In genomic region chr9:114047717-114048116, GRCh38 we compare ENCODE assay signal across 11 cellular contexts. TPM values are rescaled to one million over a fixed set of nuclear protein-coding genes. Genes with fewer than 3 reads are reported as not detected.
DNase-seq lines count a peak whose midpoint lies in the region; ATAC-seq, FAIRE-seq and TF ChIP-seq lines count a peak whose summit lies in the region.
"Had no signal": no experiment of that assay in that cellular context is flagged by ENCODE, and none has a peak within 500 bp of the region (broad histone marks: within the 10 kb centered on the region; RNA-seq: fewer than 3 reads in every experiment).

No MANE protein-coding gene starts in this region.

- H3K27ac ChIP-seq in A673 (ENCODE audit: low read depth, low read length, poor library complexity, severe bottlenecking), result no peak overlapping the region
- H3K27ac ChIP-seq in H9 (ENCODE audit: insufficient read length, low read depth, low read length), result no peak overlapping the region
- H3K27ac ChIP-seq in keratinocyte (ENCODE audit: control insufficient read depth, insufficient read depth, low read length), result no peak overlapping the region

- POLR2A ChIA-PET in A673 (lab: Charles Lee; ENCODE audit: low non-redundant PET), result no interaction called here
- POLR2A ChIA-PET in WTC11 (lab: Charles Lee), result no interaction called here
- POLR2A ChIA-PET in HEK293T (lab: Yijun Ruan, JAX), result no interaction called here

- H3K4me3 Mint-ChIP-seq in H9, result no peak overlapping the region
- no peak overlapping the region for H3K4me3 Mint-ChIP-seq in WTC11
- H3K4me3 Mint-ChIP-seq: activated CD8-positive, alpha-beta T cell treated with anti-CD3 and anti-CD28 coated beads for 36 hours had no signal

- WGBS in H9 (ENCODE audit: extremely low coverage, insufficient read length, low lambda C conversion rate), result no CpG with 5 or more reads among the region's 3 CpGs

- BruUV-seq in A673 (replicated peaks; lab: Mats Ljungman, UMichigan), result no TSS peak

- H3K9ac ChIP-seq in H9 (ENCODE audit: extremely low read depth, insufficient read length, low read length), result no peak overlapping the region
- no peak overlapping the region for H3K9ac ChIP-seq in keratinocyte (ENCODE audit: control insufficient read depth, extremely low read depth, insufficient read depth, low read length)

- H3K4me2 ChIP-seq in H9 (ENCODE audit: insufficient read depth, insufficient read length, low read length), result no peak overlapping the region
- H3K4me2 ChIP-seq in keratinocyte (ENCODE audit: control insufficient read depth, extremely low read depth, insufficient read depth, low read depth, low read length), result no peak overlapping the region

- no peak for FAIRE-seq in keratinocyte (lab: Jason Lieb, UNC)
- FAIRE-seq: endometrium had no signal

- H3K79me2 ChIP-seq in H9 (ENCODE audit: insufficient read depth, low read length), result no peaks in the 10 kb centered on the region
- no peaks in the 10 kb centered on the region for H3K79me2 ChIP-seq in keratinocyte (ENCODE audit: control insufficient read depth, insufficient read depth, low read length)

- 0 out of 4 replicates have a peak, but pooled peaks cover 0 to 3% of the 10 kb centered on the region in 2 experiments for H3K4me1 Mint-ChIP-seq in H9
- no peaks in the 10 kb centered on the region for H3K4me1 Mint-ChIP-seq in WTC11

- no peaks in the 10 kb centered on the region for H3K79me1 ChIP-seq in H9 (ENCODE audit: insufficient read depth, low read depth, low read length, poor library complexity, severe bottlenecking)

- no peaks in the 10 kb centered on the region for H3K9me3 Mint-ChIP-seq in H9
- H3K9me3 Mint-ChIP-seq in WTC11, result no peaks in the 10 kb centered on the region
- H3K9me3 Mint-ChIP-seq: activated CD8-positive, alpha-beta T cell treated with anti-CD3 and anti-CD28 coated beads for 36 hours had no signal

- peak; percentile 34; the same call in 1 of the 2 replicates for TF ChIP-seq CTCF in A673 (conservative IDR thresholded peaks at IDR 0.05; ENCODE audit: low read depth, low read length)
- TF ChIP-seq CTCF in H9 (conservative IDR thresholded peaks at IDR 0.05), result peak; percentile 59
- TF ChIP-seq CTCF in WTC11 (IDR thresholded peaks at IDR 0.05), result no peak
- TF ChIP-seq CTCF in keratinocyte (optimal IDR thresholded peaks at IDR 0.05 in 1 of 3, IDR thresholded peaks at IDR 0.05 in 1 of 3, conservative IDR thresholded peaks at IDR 0.05 in 1 of 3; ENCODE audit: extremely low read depth in 1 of 3, insufficient read depth in 2 of 3, low read length in 3 of 3), result peak; percentile 15 to 56 (median 45)

- no peak overlapping the region for H2BK120ac ChIP-seq in H9 (ENCODE audit: low read depth, low read length, poor library complexity, severe bottlenecking)

- H3T11ph ChIP-seq in H9 (ENCODE audit: low read length), result no peak overlapping the region

- no peaks in the 10 kb centered on the region for H3K23me2 ChIP-seq in H9 (ENCODE audit: insufficient read length, low read depth, low read length, poor library complexity, severe bottlenecking)

- H3K9me3 ChIP-seq in A673 (ENCODE audit: low read depth, low read length, poor library complexity, severe bottlenecking) (no peaks in the 10 kb centered on the region), H9 (ENCODE audit: control insufficient read depth, low read depth, low read length) (no peaks in the 10 kb centered on the region), keratinocyte (ENCODE audit: control insufficient read depth, low read depth, low read length) (no peaks in the 10 kb centered on the region)

- no peak overlapping the region for H4K8ac ChIP-seq in H9 (replicated peaks; ENCODE audit: insufficient read length, low read depth, low read length)

- H4K91ac ChIP-seq in H9 (ENCODE audit: insufficient read length, low read depth, low read length), result no peak overlapping the region

- H2AK5ac ChIP-seq in H9 (ENCODE audit: insufficient read length, low read length), result no peak overlapping the region

- ATAC-seq in WTC11, result peak; percentile 95
- no peak for ATAC-seq in HG03378 (IDR thresholded peaks at IDR 0.05; ENCODE audit: unreplicated experiment)
- ATAC-seq: activated CD8-positive, alpha-beta T cell treated with anti-CD3 and anti-CD28 coated beads for 36 hours had no signal

- H3K23ac ChIP-seq in H9 (ENCODE audit: insufficient read length, low read depth, low read length), result no peak overlapping the region

- H2AFZ ChIP-seq in H9 (ENCODE audit: low read length) (no peak overlapping the region), keratinocyte (ENCODE audit: control insufficient read depth, low read length) (no peak overlapping the region)

- H3K27me3 ChIP-seq in A673 (replicated peaks; ENCODE audit: insufficient read depth, low read depth, low read length, poor library complexity) (no peaks in the 10 kb centered on the region), H9 (ENCODE audit: insufficient read depth, low read length) (no peaks in the 10 kb centered on the region), keratinocyte (ENCODE audit: control insufficient read depth, extremely low read depth, insufficient read depth, low read length) (no peaks in the 10 kb centered on the region)

- intact Hi-C loops in A673 (cut with micrococcal nuclease; ENCODE audit: unreplicated experiment), result loop anchor here (2.0 kb wide), 1 partner anchor 241 kb away; no protein-coding TSS in a partner anchor

- no peak overlapping the region for H2BK15ac ChIP-seq in H9 (ENCODE audit: low read depth, low read length)

- H3K18ac ChIP-seq in H9 (ENCODE audit: insufficient read length, low read depth, low read length), result no peak overlapping the region

- CTCF ChIA-PET in A673 (lab: Charles Lee) (no interaction called here), WTC11 (lab: Charles Lee) (interaction anchor here (0.6 to 1.4 kb wide), 15 partner anchors 9 to 365 kb away, joined by 3 to 15 read pairs (median 4); no protein-coding TSS in a partner anchor), HEK293T (lab: Yijun Ruan, JAX) (no interaction called here)

- peak; percentile 26 for DNase-seq in A673 (ENCODE audit: low spot score)
- DNase-seq in H9, result peak; percentile 52
- DNase-seq in WTC11 (ENCODE audit: low spot score), result peak; percentile 33
- no peak for DNase-seq in keratinocyte (ENCODE audit: low read depth, low spot score)
- no peak for DNase-seq in NCI-H1092 (lab: John Stamatoyannopoulos, UW)
- no peak for DNase-seq in HEK293T (ENCODE audit: extremely low spot score)
- DNase-seq in NCI-H2029 (lab: John Stamatoyannopoulos, UW), result no peak
- DNase-seq: activated CD8-positive, alpha-beta T cell treated with anti-CD3 and anti-CD28 coated beads for 36 hours; NCI-H1105 had no signal

- H3K36me3 Mint-ChIP-seq in H9 (ENCODE audit: insufficient read depth in 1 of 3, low read depth in 3 of 3) (peaks cover 16 to 46% (median 43%) of the 10 kb centered on the region in 3 experiments; a peak in 6 of 7 replicates), WTC11 (peaks cover 18% of the 10 kb centered on the region)

- H2BK20ac ChIP-seq in H9 (ENCODE audit: low read depth, low read length, poor library complexity, severe bottlenecking), result no peak overlapping the region

- H2BK5ac ChIP-seq in H9 (ENCODE audit: insufficient read length, low read length), result no peak overlapping the region

- H3K14ac ChIP-seq in H9 (ENCODE audit: insufficient read depth, low read length), result no peak overlapping the region

- H3K27me3 Mint-ChIP-seq in H9 (ENCODE audit: low read depth) (no peaks in the 10 kb centered on the region), WTC11 (ENCODE audit: low read depth) (no peaks in the 10 kb centered on the region)
- H3K27me3 Mint-ChIP-seq: activated CD8-positive, alpha-beta T cell treated with anti-CD3 and anti-CD28 coated beads for 36 hours had no signal

- no peak overlapping the region for H3K56ac ChIP-seq in H9 (ENCODE audit: insufficient read length, low read depth, low read length)

- H3K4me1 ChIP-seq in A673 (ENCODE audit: insufficient read depth, low read length, poor library complexity, severe bottlenecking) (no peaks in the 10 kb centered on the region), H9 (ENCODE audit: insufficient read depth, low read length) (no peaks in the 10 kb centered on the region), keratinocyte (ENCODE audit: control insufficient read depth, extremely low read depth, insufficient read depth, low read length) (no peaks in the 10 kb centered on the region)

- H3K4me3 ChIP-seq in A673 (ENCODE audit: low read depth, low read length, poor library complexity, severe bottlenecking) (no peak overlapping the region), keratinocyte (ENCODE audit: control insufficient read depth in 2 of 3, extremely low read depth in 1 of 3, insufficient read depth in 2 of 3, low read depth in 1 of 3, low read length in 3 of 3) (no peak overlapping the region)

- H2BK12ac ChIP-seq in H9 (ENCODE audit: insufficient read length, low read depth, low read length), result no peak overlapping the region

- no peaks in the 10 kb centered on the region for H3K9me1 ChIP-seq in keratinocyte (ENCODE audit: control insufficient read depth, extremely low read depth, insufficient read depth, low read length)

- dilution Hi-C loops in keratinocyte (cut with MboI; ENCODE audit: extremely low pct_ligation_motif_present, low sequenced_read_pairs), result no loop called here

- no peak overlapping the region for H4K5ac ChIP-seq in H9 (ENCODE audit: insufficient read length, low read depth, low read length)

- no peak overlapping the region for H3K4ac ChIP-seq in H9 (ENCODE audit: low read depth, low read length)

- H3K27ac Mint-ChIP-seq in H9, result no peak overlapping the region; a peak in 1 of 7 replicates
- H3K27ac Mint-ChIP-seq in WTC11, result no peak overlapping the region
- H3K27ac Mint-ChIP-seq: activated CD8-positive, alpha-beta T cell treated with anti-CD3 and anti-CD28 coated beads for 36 hours had no signal

- peaks cover 16% of the 10 kb centered on the region for H3K36me3 ChIP-seq in A673 (ENCODE audit: insufficient read depth, low read length, poor library complexity, severe bottlenecking)
- H3K36me3 ChIP-seq in keratinocyte (ENCODE audit: control insufficient read depth in 2 of 2, extremely low read depth in 1 of 2, insufficient read depth in 2 of 2, low read length in 2 of 2), result peaks cover 0 to 19% of the 10 kb centered on the region in 2 experiments

- H4K20me1 ChIP-seq in H9 (ENCODE audit: control insufficient read depth, insufficient read depth, insufficient read length), result no peaks in the 10 kb centered on the region
- no peaks in the 10 kb centered on the region for H4K20me1 ChIP-seq in keratinocyte (ENCODE audit: control insufficient read depth, extremely low read depth, insufficient read depth, low read length)

RNA-seq across cellular contexts. Expression of gene AMBP, which starts 30.4 kb away (rescaled TPM):
- total RNA-seq in A673 (2021) (not detected in 2 replicates), H9 (2021) (0.20 and 0.81 TPM in 2 replicates), WTC11 (2021) (3.3 to 3.6 TPM (median 3.5 TPM) in 3 replicates)
- polyA plus RNA-seq in keratinocyte, result not detected in 3 replicates
- 0.34 TPM for polyA plus RNA-seq in keratinocyte (2011; ENCODE audit: low read depth)
- not detected in 2 replicates for polyA plus RNA-seq in keratinocyte (2011; cell fraction: cytosol; rRNA removed)
- not detected in 2 replicates for polyA plus RNA-seq in keratinocyte (2011; cell fraction: nucleus; rRNA removed)
- polyA plus RNA-seq in keratinocyte (2012; ENCODE audit: low replicate concordance), result 0.11 TPM in 1 of 2 replicates, not detected in the other
- polyA minus RNA-seq in keratinocyte, result not detected in 3 replicates
- polyA minus RNA-seq in keratinocyte (2011; cell fraction: cytosol; rRNA and poly(A)+ RNA removed), result not detected
- not detected in 2 replicates for polyA minus RNA-seq in keratinocyte (2011; cell fraction: nucleus; rRNA and poly(A)+ RNA removed)
- total RNA-seq: activated CD8-positive, alpha-beta T cell treated with anti-CD3 and anti-CD28 coated beads for 36 hours had no signal

RNA-seq across cellular contexts. Expression of gene KIF12, which starts 51.4 kb away (rescaled TPM):
- total RNA-seq in A673 (2021) (not detected in 2 replicates), H9 (2021) (1.8 and 3.3 TPM in 2 replicates), WTC11 (2021) (3.0 to 4.0 TPM (median 3.1 TPM) in 3 replicates)
- polyA plus RNA-seq in keratinocyte, result 1.3 to 2.3 TPM (median 1.5 TPM) in 3 replicates
- polyA plus RNA-seq in keratinocyte (2011; ENCODE audit: low read depth), result 0.22 TPM
- polyA plus RNA-seq in keratinocyte (2011; cell fraction: cytosol; rRNA removed), result 0.83 and 1.1 TPM in 2 replicates
- polyA plus RNA-seq in keratinocyte (2011; cell fraction: nucleus; rRNA removed), result 3.9 and 6.8 TPM in 2 replicates
- 0.17 and 3.0 TPM in 2 replicates for polyA plus RNA-seq in keratinocyte (2012; ENCODE audit: low replicate concordance)
- polyA minus RNA-seq in keratinocyte, result 0.32 to 3.0 TPM (median 0.33 TPM) in 3 replicates
- polyA minus RNA-seq in keratinocyte (2011; cell fraction: cytosol; rRNA and poly(A)+ RNA removed), result 2.1 TPM
- polyA minus RNA-seq in keratinocyte (2011; cell fraction: nucleus; rRNA and poly(A)+ RNA removed), result 2.3 and 2.4 TPM in 2 replicates
- total RNA-seq: activated CD8-positive, alpha-beta T cell treated with anti-CD3 and anti-CD28 coated beads for 36 hours had no signal

Comparison
In these comparisons a context has a peak if more than half of its experiments do, and no peak if none do; other contexts are left out.
1. DNase-seq: peak in A673 (single experiment), H9 (single experiment) and WTC11 (single experiment); none in keratinocyte (single experiment), NCI-H1092 (single experiment), HEK293T (single experiment) and NCI-H2029 (single experiment).